ENCODE assay signal across 10 cellular contexts in the genomic region with DNA sequence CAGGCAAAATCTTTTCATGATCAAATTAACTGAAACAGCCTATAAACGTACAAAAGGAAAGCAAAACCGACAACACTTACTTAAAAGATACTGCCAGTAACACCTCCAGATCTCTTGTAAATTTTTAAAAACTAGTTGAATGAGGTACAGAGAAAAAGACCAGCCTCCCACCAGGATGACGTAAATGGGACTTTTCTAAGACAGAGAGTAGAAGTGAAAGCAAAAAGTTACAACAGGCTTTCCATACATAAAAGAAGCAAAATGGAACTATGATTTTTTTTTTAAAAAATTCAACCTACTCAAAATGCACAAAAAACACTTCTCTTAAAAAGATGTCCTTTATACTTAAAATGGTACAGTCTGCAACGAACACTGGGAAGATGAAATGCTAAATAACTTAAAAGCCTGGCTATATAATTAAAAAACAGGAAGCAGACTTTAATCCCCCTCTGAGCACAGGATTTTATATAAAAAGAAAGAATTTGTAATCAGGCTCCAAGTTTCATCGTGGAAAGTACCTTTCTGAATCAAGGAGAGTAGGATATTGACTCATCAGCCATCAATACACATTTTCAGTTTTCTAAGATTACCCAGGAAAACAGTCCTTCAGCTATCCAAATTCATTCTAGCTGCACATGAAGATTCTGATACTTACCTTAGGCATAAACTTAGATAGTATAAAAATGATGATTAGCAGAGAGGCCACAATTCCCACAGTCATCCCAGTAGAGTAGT. TPM values are rescaled to one million over a fixed set of nuclear protein-coding genes. Genes with fewer than 3 reads are reported as not detected.
DNase-seq lines count a peak whose midpoint lies in the region; ATAC-seq, FAIRE-seq and TF ChIP-seq lines count a peak whose summit lies in the region.
"Had no signal": no experiment of that assay in that cellular context is flagged by ENCODE, and none has a peak within 500 bp of the region (broad histone marks: within the 10 kb centered on the region; RNA-seq: fewer than 3 reads in every experiment).

No MANE protein-coding gene starts in this region.

- no peak for FAIRE-seq in D721Med (lab: Jason Lieb, UNC)
- FAIRE-seq: bronchial epithelial cell had no signal

- TF ChIP-seq CTCF in GM12865 (IDR thresholded peaks at IDR 0.05; ENCODE audit: insufficient read depth, low read depth, low read length, missing control alignments) (no peak), D721Med (IDR thresholded peaks at IDR 0.05; ENCODE audit: insufficient read depth, missing control alignments) (no peak)

- ATAC-seq in HG02610 (IDR thresholded peaks at IDR 0.05; ENCODE audit: unreplicated experiment), result peak; percentile 85

- H3K4me3 ChIP-seq in GM12865 (ENCODE audit: low read depth, low read length), result peak overlapping the region; percentile 50

- DNase-seq in GM12865 (ENCODE audit: low read depth), result peak; percentile 79
- DNase-seq in OCI-M1 (lab: John Stamatoyannopoulos, UW), result peak; percentile 27
- peak; percentile 59 for DNase-seq in germinal center (ENCODE audit: low spot score)
- DNase-seq in HT-29 (ENCODE audit: low spot score), result no peak
- DNase-seq in AG20443 (ENCODE audit: low spot score), result no peak
- DNase-seq in D721Med (ENCODE audit: insufficient read length, low spot score), result no peak
- DNase-seq in NCI-H524 treated with DMSO at 0.1 percent for 48 hours (lab: John Stamatoyannopoulos, UW), result no peak

RNA-seq across cellular contexts. Expression of gene MYO1A, which starts 14.2 kb away (rescaled TPM):
- 0.76 and 1.8 TPM in 2 replicates for total RNA-seq in HT-29 (2014; rRNA removed; shearing (Covaris generic))
- total RNA-seq: renal cortical epithelial cell had no signal

RNA-seq across cellular contexts. Expression of gene NEMP1, which starts 14.4 kb away (rescaled TPM):
- total RNA-seq in HT-29 (2014; rRNA removed; shearing (Covaris generic)), result 12.5 and 13.6 TPM in 2 replicates

RNA-seq across cellular contexts. Expression of gene NAB2, which starts 24.8 kb away (rescaled TPM):
- total RNA-seq in HT-29 (2014; rRNA removed; shearing (Covaris generic)), result 17.8 and 19.3 TPM in 2 replicates

RNA-seq across cellular contexts. Expression of gene STAT6, which starts 47.0 kb away (rescaled TPM):
- 114 and 125 TPM in 2 replicates for total RNA-seq in HT-29 (2014; rRNA removed; shearing (Covaris generic))

RNA-seq across cellular contexts. Expression of gene TAC3, which starts 47.8 kb away (rescaled TPM):
- total RNA-seq in HT-29 (2014; rRNA removed; shearing (Covaris generic)), result not detected in 2 replicates
- total RNA-seq: bronchial epithelial cell, renal cortical epithelial cell had no signal

Comparison
In these comparisons a context has a peak if more than half of its experiments do, and no peak if none do; other contexts are left out.
1. DNase-seq: peak in GM12865 (single experiment), OCI-M1 (single experiment) and germinal center (single experiment); none in HT-29 (single experiment), AG20443 (single experiment), D721Med (single experiment) and NCI-H524 treated with DMSO at 0.1 percent for 48 hours (single experiment).